35 cellular contexts compared by ENCODE assay signal in the genomic region with DNA sequence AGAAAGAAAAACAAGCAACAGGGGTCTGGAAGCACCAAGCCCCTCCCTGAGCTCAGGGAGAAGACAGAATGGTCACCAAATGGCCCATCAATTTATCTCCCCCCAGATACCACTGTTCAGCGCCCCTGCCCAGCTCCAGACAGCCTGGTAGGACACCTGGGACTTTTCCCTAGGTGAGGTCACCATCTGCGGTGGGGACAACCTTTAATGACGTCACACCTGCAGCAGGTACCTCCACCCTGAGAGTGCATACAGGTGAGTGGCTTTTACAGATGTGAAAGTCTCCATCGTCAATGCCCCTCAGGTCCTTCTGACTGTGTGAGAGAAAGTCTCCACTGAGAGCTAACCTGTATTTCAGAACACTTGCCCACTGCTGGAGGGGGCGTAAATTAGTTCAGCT. TPM values are rescaled to one million over a fixed set of nuclear protein-coding genes. Genes with fewer than 3 reads are reported as not detected.
"Had no signal": no experiment of that assay in that cellular context is flagged by ENCODE, and none has a peak within 500 bp of the region (broad histone marks: within the 10 kb centered on the region; RNA-seq: fewer than 3 reads in every experiment).

No MANE protein-coding gene starts in this region.

- H3K4me3 ChIP-seq: body of pancreas, breast epithelium had no signal

- H3K9me3 Mint-ChIP-seq: activated B cell treated with CpG ODN at 0.5 μM for 24 hours; activated CD4-positive, alpha-beta memory T cell treated with anti-CD3 and anti-CD28 coated beads for 36 hours; activated CD4-positive, alpha-beta T cell treated with anti-CD3 and anti-CD28 coated beads, Interleukin-2, amount 10 ng/mL, durations not matched to agents 24 days and 14 days; activated naive CD4-positive, alpha-beta T cell treated with anti-CD3 and anti-CD28 coated beads, Interleukin-2, amount 10 ng/mL, durations not matched to agents 7 days and 5 days; activated naive CD4-positive, alpha-beta T cell treated with anti-CD3 and anti-CD28 coated beads, Interleukin-2, amount 50 U/mL, for 24 hours; activated naive CD8-positive, alpha-beta T cell treated with anti-CD3 and anti-CD28 coated beads, Interleukin-2, amount 10 ng/mL, durations not matched to agents 7 days and 5 days; activated naive CD8-positive, alpha-beta T cell treated with anti-CD3 and anti-CD28 coated beads, Interleukin-2, amount 50 U/mL, for 24 hours; activated T-cell treated with anti-CD3 and anti-CD28 coated beads, Interleukin-2, amount 50 U/mL, for 24 hours; activated T-helper 2 cell treated with anti-CD3 and anti-CD28 coated beads, Interferon-gamma antibody, Interleukin-2, Interleukin-4, amounts not matched to agents 10 μg/mL and 5 μg/mL and 100 μg/mL, durations not matched to agents 14 hours and 24 hours and 36 hours; T-cell had no signal

- H3K9me3 ChIP-seq: body of pancreas, breast epithelium had no signal

- H3K4me3 Mint-ChIP-seq: activated B cell treated with CpG ODN at 0.5 μM for 24 hours; activated CD4-positive, alpha-beta memory T cell treated with anti-CD3 and anti-CD28 coated beads for 36 hours; activated CD4-positive, alpha-beta T cell treated with anti-CD3 and anti-CD28 coated beads, Interleukin-2, amount 10 ng/mL, durations not matched to agents 24 days and 14 days; activated CD8-positive, alpha-beta memory T cell treated with anti-CD3 and anti-CD28 coated beads, Interleukin-2, amount 10 ng/mL, durations not matched to agents 7 days and 5 days; activated CD8-positive, alpha-beta T cell treated with anti-CD3 and anti-CD28 coated beads, Interleukin-2, amount 10 ng/mL, durations not matched to agents 7 days and 5 days; activated naive CD4-positive, alpha-beta T cell treated with anti-CD3 and anti-CD28 coated beads, Interleukin-2, amount 10 ng/mL, durations not matched to agents 7 days and 5 days; activated naive CD4-positive, alpha-beta T cell treated with anti-CD3 and anti-CD28 coated beads, Interleukin-2, amount 50 U/mL, for 24 hours; activated naive CD8-positive, alpha-beta T cell; activated naive CD8-positive, alpha-beta T cell treated with anti-CD3 and anti-CD28 coated beads, Interleukin-2, amount 10 ng/mL, durations not matched to agents 7 days and 5 days; activated naive CD8-positive, alpha-beta T cell treated with anti-CD3 and anti-CD28 coated beads, Interleukin-2, amount 50 U/mL, for 24 hours; activated T-cell treated with anti-CD3 and anti-CD28 coated beads, Interleukin-2, amount 50 U/mL, for 24 hours; T-cell; T-helper 17 cell had no signal

- H3K36me3 Mint-ChIP-seq: activated CD4-positive, alpha-beta memory T cell treated with anti-CD3 and anti-CD28 coated beads for 36 hours; activated CD8-positive, alpha-beta memory T cell treated with anti-CD3 and anti-CD28 coated beads, Interleukin-2, amount 10 ng/mL, durations not matched to agents 7 days and 5 days; activated naive CD4-positive, alpha-beta T cell treated with anti-CD3 and anti-CD28 coated beads, Interleukin-2, amount 10 ng/mL, durations not matched to agents 7 days and 5 days; activated naive CD4-positive, alpha-beta T cell treated with anti-CD3 and anti-CD28 coated beads, Interleukin-2, amount 50 U/mL, for 24 hours; activated naive CD8-positive, alpha-beta T cell; activated naive CD8-positive, alpha-beta T cell treated with anti-CD3 and anti-CD28 coated beads, Interleukin-2, amount 10 ng/mL, durations not matched to agents 7 days and 5 days; T-cell had no signal

- FAIRE-seq: astrocyte, TTC549 had no signal

- H3K4me1 Mint-ChIP-seq: activated B cell treated with CpG ODN at 0.5 μM for 24 hours; activated CD4-positive, alpha-beta T cell treated with anti-CD3 and anti-CD28 coated beads, Interleukin-2, amount 10 ng/mL, durations not matched to agents 24 days and 14 days; activated CD8-positive, alpha-beta memory T cell treated with anti-CD3 and anti-CD28 coated beads, Interleukin-2, amount 10 ng/mL, durations not matched to agents 7 days and 5 days; activated naive CD4-positive, alpha-beta T cell treated with anti-CD3 and anti-CD28 coated beads, Interleukin-2, amount 10 ng/mL, durations not matched to agents 7 days and 5 days; activated naive CD4-positive, alpha-beta T cell treated with anti-CD3 and anti-CD28 coated beads, Interleukin-2, amount 50 U/mL, for 24 hours; activated naive CD8-positive, alpha-beta T cell treated with anti-CD3 and anti-CD28 coated beads, Interleukin-2, amount 10 ng/mL, durations not matched to agents 7 days and 5 days; activated naive CD8-positive, alpha-beta T cell treated with anti-CD3 and anti-CD28 coated beads, Interleukin-2, amount 50 U/mL, for 24 hours; T-cell had no signal

- H3K4me1 ChIP-seq: body of pancreas, breast epithelium had no signal

- H3K36me3 ChIP-seq: brain microvascular endothelial cell, breast epithelium had no signal

- H3K27me3 Mint-ChIP-seq: activated CD4-positive, alpha-beta T cell treated with anti-CD3 and anti-CD28 coated beads, Interleukin-2, amount 10 ng/mL, durations not matched to agents 24 days and 14 days; activated CD8-positive, alpha-beta memory T cell treated with anti-CD3 and anti-CD28 coated beads, Interleukin-2, amount 10 ng/mL, durations not matched to agents 7 days and 5 days had no signal

- ATAC-seq: activated CD8-positive, alpha-beta memory T cell treated with anti-CD3 and anti-CD28 coated beads, Interleukin-2, amount 10 ng/mL, durations not matched to agents 7 days and 5 days; activated CD8-positive, alpha-beta T cell treated with anti-CD3 and anti-CD28 coated beads, Interleukin-2, amount 10 ng/mL, durations not matched to agents 7 days and 5 days; activated naive CD8-positive, alpha-beta T cell treated with anti-CD3 and anti-CD28 coated beads, Interleukin-2, amount 50 U/mL, for 24 hours; body of pancreas; T-cell; T-helper 17 cell had no signal

- DNase-seq: activated B cell treated with CpG ODN at 0.5 μM for 24 hours; activated CD4-positive, alpha-beta memory T cell treated with anti-CD3 and anti-CD28 coated beads for 36 hours; activated CD4-positive, alpha-beta T cell treated with anti-CD3 and anti-CD28 coated beads for 4 hours; activated CD4-positive, alpha-beta T cell treated with anti-CD3 and anti-CD28 coated beads, Interleukin-2, amount 10 ng/mL, durations not matched to agents 24 days and 14 days; activated CD4-positive, alpha-beta T cell treated with anti-CD3 and anti-CD28 coated beads, Interleukin-2, amount 50 U/mL, for 1 hour; activated CD4-positive, alpha-beta T cell treated with anti-CD3 and anti-CD28 coated beads, Interleukin-2, amount 50 U/mL, for 4 hours; activated CD4-positive, CD25-positive, alpha-beta regulatory T cell treated with anti-CD3 and anti-CD28 coated beads, Interleukin-2, amount 50 U/mL, for 72 hours; activated CD8-positive, alpha-beta memory T cell treated with anti-CD3 and anti-CD28 coated beads for 24 hours; activated CD8-positive, alpha-beta memory T cell treated with anti-CD3 and anti-CD28 coated beads, Interleukin-2, amount 10 ng/mL, durations not matched to agents 7 days and 5 days; activated CD8-positive, alpha-beta memory T cell treated with anti-CD3 and anti-CD28 coated beads, Interleukin-2, amount 50 U/mL, for 48 hours; activated CD8-positive, alpha-beta T cell treated with anti-CD3 and anti-CD28 coated beads, Interleukin-2, amount 10 ng/mL, durations not matched to agents 7 days and 5 days; activated effector memory CD4-positive, alpha-beta T cell treated with Interleukin-2 at 50 U/mL for 16 hours; activated gamma-delta T cell; activated naive CD4-positive, alpha-beta T cell treated with anti-CD3 and anti-CD28 coated beads, Interleukin-2, amount 10 ng/mL, durations not matched to agents 7 days and 5 days; activated naive CD4-positive, alpha-beta T cell treated with Interleukin-2 at 50 U/mL for 16 hours; activated naive CD8-positive, alpha-beta T cell treated with anti-CD3 and anti-CD28 coated beads, Interleukin-2, amount 10 ng/mL, durations not matched to agents 7 days and 5 days; activated naive CD8-positive, alpha-beta T cell treated with anti-CD3 and anti-CD28 coated beads, Interleukin-2, amount 50 U/mL, for 24 hours; activated T-cell treated with anti-CD3 and anti-CD28 coated beads, Interleukin-2, amount 50 U/mL, for 24 hours; activated T-cell treated with anti-CD3 and anti-CD28 coated beads, Interleukin-2, amount 50 U/mL, for 48 hours; amygdala; anterior cingulate cortex; brain microvascular endothelial cell; central memory CD4-positive, alpha-beta T cell; T-cell; T-helper 17 cell had no signal

- H3K27ac ChIP-seq: body of pancreas, brain microvascular endothelial cell, breast epithelium, VCaP had no signal

- H3K27ac Mint-ChIP-seq: activated B cell treated with CpG ODN at 0.5 μM for 24 hours; activated CD4-positive, alpha-beta memory T cell treated with anti-CD3 and anti-CD28 coated beads for 36 hours; activated CD4-positive, alpha-beta T cell treated with anti-CD3 and anti-CD28 coated beads, Interleukin-2, amount 10 ng/mL, durations not matched to agents 24 days and 14 days; activated CD8-positive, alpha-beta memory T cell treated with anti-CD3 and anti-CD28 coated beads, Interleukin-2, amount 10 ng/mL, durations not matched to agents 7 days and 5 days; activated CD8-positive, alpha-beta T cell treated with anti-CD3 and anti-CD28 coated beads, Interleukin-2, amount 10 ng/mL, durations not matched to agents 7 days and 5 days; activated naive CD4-positive, alpha-beta T cell treated with anti-CD3 and anti-CD28 coated beads, Interleukin-2, amount 10 ng/mL, durations not matched to agents 7 days and 5 days; activated naive CD4-positive, alpha-beta T cell treated with anti-CD3 and anti-CD28 coated beads, Interleukin-2, amount 50 U/mL, for 24 hours; activated naive CD8-positive, alpha-beta T cell; activated naive CD8-positive, alpha-beta T cell treated with anti-CD3 and anti-CD28 coated beads, Interleukin-2, amount 10 ng/mL, durations not matched to agents 7 days and 5 days; activated naive CD8-positive, alpha-beta T cell treated with anti-CD3 and anti-CD28 coated beads, Interleukin-2, amount 50 U/mL, for 24 hours; activated T-cell treated with anti-CD3 and anti-CD28 coated beads, Interleukin-2, amount 50 U/mL, for 24 hours; activated T-helper 2 cell treated with anti-CD3 and anti-CD28 coated beads, Interferon-gamma antibody, Interleukin-2, Interleukin-4, amounts not matched to agents 10 μg/mL and 5 μg/mL and 100 μg/mL, durations not matched to agents 14 hours and 24 hours and 36 hours; T-cell; T-helper 17 cell had no signal

RNA-seq across cellular contexts. Expression of a gene that starts 34.3 kb away (rescaled TPM):
- total RNA-seq: activated B cell treated with CpG ODN at 0.5 μM for 24 hours; activated CD8-positive, alpha-beta T cell treated with anti-CD3 and anti-CD28 coated beads, Interleukin-2, amount 10 ng/mL, durations not matched to agents 7 days and 5 days; activated T-helper 2 cell treated with anti-CD3 and anti-CD28 coated beads, Interferon-gamma antibody, Interleukin-2, Interleukin-4, amounts not matched to agents 10 μg/mL and 5 μg/mL and 100 μg/mL, durations not matched to agents 14 hours and 24 hours and 36 hours had no signal

RNA-seq across cellular contexts. Expression of a gene that starts 35.6 kb away (rescaled TPM):
- total RNA-seq: activated B cell treated with CpG ODN at 0.5 μM for 24 hours; activated CD4-positive, alpha-beta memory T cell treated with anti-CD3 and anti-CD28 coated beads for 36 hours; activated CD4-positive, alpha-beta T cell treated with anti-CD3 and anti-CD28 coated beads, Interleukin-2, amount 10 ng/mL, durations not matched to agents 24 days and 14 days; activated CD8-positive, alpha-beta memory T cell treated with anti-CD3 and anti-CD28 coated beads, Interleukin-2, amount 10 ng/mL, durations not matched to agents 7 days and 5 days; activated CD8-positive, alpha-beta T cell treated with anti-CD3 and anti-CD28 coated beads, Interleukin-2, amount 10 ng/mL, durations not matched to agents 7 days and 5 days; activated naive CD8-positive, alpha-beta T cell treated with anti-CD3 and anti-CD28 coated beads, Interleukin-2, amount 10 ng/mL, durations not matched to agents 7 days and 5 days; activated T-helper 2 cell treated with anti-CD3 and anti-CD28 coated beads, Interferon-gamma antibody, Interleukin-2, Interleukin-4, amounts not matched to agents 10 μg/mL and 5 μg/mL and 100 μg/mL, durations not matched to agents 14 hours and 24 hours and 36 hours; T-cell; T-helper 1 cell treated with Interleukin-12 subunit alpha and Interleukin-12 subunit beta and Interleukin-4 antibody, amounts not matched to agents 30 ng/mL and 1 ng/mL, for 36 hours; T-helper 17 cell; T-helper 2 cell treated with Interferon-gamma antibody and Interleukin-4, amounts not matched to agents 100 ng/mL and 5 ng/mL, for 36 hours had no signal
